In the genomic region with DNA sequence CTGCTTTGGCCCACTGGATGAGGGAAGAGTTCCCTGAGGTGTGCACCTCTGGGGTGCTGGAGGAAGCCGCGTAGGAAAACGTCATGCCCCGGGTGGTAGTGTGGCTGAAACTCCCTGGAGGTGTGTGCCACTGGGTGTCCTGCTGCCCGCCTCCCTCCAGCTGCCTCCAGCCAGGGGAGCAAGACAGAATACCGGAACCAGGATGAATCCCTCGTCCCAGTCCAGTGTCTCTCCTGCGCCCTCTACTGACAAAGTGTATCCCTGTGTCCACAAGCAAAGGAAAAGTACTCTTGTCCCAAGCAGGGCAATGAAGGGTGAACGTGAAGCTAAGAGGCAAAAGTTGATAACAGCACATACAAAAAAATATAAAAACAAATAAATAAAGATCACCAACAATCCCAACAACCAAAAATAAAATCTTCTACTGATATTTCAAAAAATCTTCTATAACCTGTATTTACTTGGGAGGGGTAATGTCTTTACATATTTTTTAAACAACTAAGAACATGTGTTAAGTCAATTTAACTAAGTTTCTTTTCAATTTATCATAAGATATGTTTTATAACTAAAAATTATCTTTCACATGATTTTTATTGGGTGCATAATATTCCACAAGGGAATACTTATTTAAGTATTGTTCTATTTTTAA, we compare ENCODE assay signal across 9 cellular contexts.
DNase-seq lines count a peak whose midpoint lies in the region; ATAC-seq and TF ChIP-seq lines count a peak whose summit lies in the region.
"Had no signal": no experiment of that assay in that cellular context is flagged by ENCODE, and none has a peak within 500 bp of the region (broad histone marks: within the 10 kb centered on the region; RNA-seq: fewer than 3 reads in every experiment).

No MANE protein-coding gene starts in this region.

- H3K4me3 ChIP-seq in SK-N-SH (ENCODE audit: low read depth in 2 of 2, low read length in 1 of 2) (peak overlapping the region in 1 of 2 experiments; percentile 22; a peak in 1 of 4 replicates), epithelial cell of esophagus (ENCODE audit: low read length) (no peak overlapping the region), smooth muscle cell (no peak overlapping the region)
- H3K4me3 ChIP-seq: SK-N-MC had no signal

- CTCF ChIA-PET in SK-N-SH (lab: Yijun Ruan, JAX), result interaction anchor here (1.0 to 1.1 kb wide), 2 partner anchors 132 to 458 kb away, joined by 3 read pairs; no protein-coding TSS in a partner anchor

- H4K20me1 ChIP-seq in SK-N-SH (ENCODE audit: insufficient read depth) (no peaks in the 10 kb centered on the region), smooth muscle cell (ENCODE audit: low read depth) (no peaks in the 10 kb centered on the region)

- H2AFZ ChIP-seq in SK-N-SH (ENCODE audit: low read depth), result no peak overlapping the region
- no peak overlapping the region for H2AFZ ChIP-seq in smooth muscle cell (ENCODE audit: low read depth)

- no peaks in the 10 kb centered on the region for H3K36me3 Mint-ChIP-seq in stimulated activated naive B cell treated with anti-CD40 and anti-IgM and Interleukin-4, amounts not matched to agents 10 μg/mL and 1 μg/mL and 100 μg/mL, for 72 hours
- no peaks in the 10 kb centered on the region for H3K36me3 Mint-ChIP-seq in activated T-cell treated with anti-CD3 and anti-CD28 coated beads, Interleukin-2, amount 50 U/mL, for 4 hours (ENCODE audit: insufficient read depth)

- DNase-seq in SK-N-SH (peak; percentile 32), NCI-H526 treated with DMSO at 0.1 percent for 48 hours (lab: John Stamatoyannopoulos, UW) (peak; percentile 51), epithelial cell of esophagus (ENCODE audit: low read depth) (peak; percentile 74), smooth muscle cell (lab: John Stamatoyannopoulos, UW; ENCODE audit: unreplicated experiment) (no peak)
- no peak for DNase-seq in stimulated activated naive B cell treated with anti-CD40 and anti-IgM and Interleukin-4, amounts not matched to agents 10 μg/mL and 1 μg/mL and 100 μg/mL, for 72 hours
- DNase-seq in stimulated activated CD4-positive, alpha-beta T cell treated with anti-CD3 and anti-CD28 coated beads, Interleukin-2, amount 100 ng/mL, for 48 hours, result no peak
- DNase-seq in activated T-cell treated with anti-CD3 and anti-CD28 coated beads, Interleukin-2, amount 50 U/mL, for 4 hours, result no peak

- H3K27ac Mint-ChIP-seq in stimulated activated naive B cell treated with anti-CD40 and anti-IgM and Interleukin-4, amounts not matched to agents 10 μg/mL and 1 μg/mL and 100 μg/mL, for 72 hours, result no peak overlapping the region

- H3K79me2 ChIP-seq in SK-N-SH (ENCODE audit: insufficient read depth) (no peaks in the 10 kb centered on the region), smooth muscle cell (ENCODE audit: low read depth) (no peaks in the 10 kb centered on the region)

- H3K27me3 ChIP-seq in SK-N-SH (ENCODE audit: insufficient read depth) (no peaks in the 10 kb centered on the region), smooth muscle cell (ENCODE audit: low read depth) (no peaks in the 10 kb centered on the region)

- peak; percentile 31; the same call in 1 of the 2 replicates for TF ChIP-seq RAD21 in SK-N-SH (IDR thresholded peaks at IDR 0.05; ENCODE audit: low read length)

- H3K9ac ChIP-seq in SK-N-SH (no peak overlapping the region), smooth muscle cell (ENCODE audit: low read depth) (no peak overlapping the region)

- 53% methylated on average over 8 of the region's 9 CpGs for WGBS in SK-N-SH (ENCODE audit: low lambda C conversion rate)
- WGBS in smooth muscle cell (ENCODE audit: low lambda C conversion rate), result 72% methylated on average over 9 of the region's 9 CpGs

- H3K4me2 ChIP-seq in SK-N-SH (no peak overlapping the region), smooth muscle cell (no peak overlapping the region)

- no peaks in the 10 kb centered on the region for H3K4me1 Mint-ChIP-seq in stimulated activated naive B cell treated with anti-CD40 and anti-IgM and Interleukin-4, amounts not matched to agents 10 μg/mL and 1 μg/mL and 100 μg/mL, for 72 hours
- H3K4me1 Mint-ChIP-seq in activated T-cell treated with anti-CD3 and anti-CD28 coated beads, Interleukin-2, amount 50 U/mL, for 4 hours (ENCODE audit: low read depth), result no peaks in the 10 kb centered on the region

- H3K9me3 ChIP-seq in SK-N-SH, result no peaks in the 10 kb centered on the region; the same call in 1 of the 2 replicates
- no peaks in the 10 kb centered on the region for H3K9me3 ChIP-seq in smooth muscle cell (replicated peaks; ENCODE audit: low read depth)

- H3K36me3 ChIP-seq in SK-N-SH (replicated peaks in 1 of 2; ENCODE audit: control insufficient read depth in 1 of 2, insufficient read depth in 2 of 2, low read length in 1 of 2) (no peaks in the 10 kb centered on the region), smooth muscle cell (ENCODE audit: low read depth) (no peaks in the 10 kb centered on the region)

- H3K9me3 Mint-ChIP-seq in stimulated activated naive B cell treated with anti-CD40 and anti-IgM and Interleukin-4, amounts not matched to agents 10 μg/mL and 1 μg/mL and 100 μg/mL, for 72 hours, result peaks cover 0 to 3% of the 10 kb centered on the region in 2 donors
- H3K9me3 Mint-ChIP-seq in activated T-cell treated with anti-CD3 and anti-CD28 coated beads, Interleukin-2, amount 50 U/mL, for 4 hours, result peaks cover 5% of the 10 kb centered on the region

- TF ChIP-seq CTCF in SK-N-SH (IDR thresholded peaks at IDR 0.05), result peak; percentile 56
- TF ChIP-seq CTCF in epithelial cell of esophagus (IDR thresholded peaks at IDR 0.05; ENCODE audit: insufficient read depth, low read depth, low read length, missing control alignments), result peak; percentile 86
- TF ChIP-seq CTCF in smooth muscle cell (IDR thresholded peaks at IDR 0.05; ENCODE audit: borderline replicate concordance, insufficient read depth, poor library complexity, severe bottlenecking), result peak; percentile 3

- no peaks in the 10 kb centered on the region for H3F3A ChIP-seq in SK-N-SH (replicated peaks; ENCODE audit: insufficient read depth)
- H3F3A ChIP-seq in smooth muscle cell (ENCODE audit: low read depth), result no peaks in the 10 kb centered on the region

- peaks cover 3 to 5% of the 10 kb centered on the region in 2 experiments; a peak in 1 of 4 replicates for H3K4me1 ChIP-seq in SK-N-SH (ENCODE audit: control insufficient read depth in 1 of 2, insufficient read depth in 2 of 2, low read depth in 1 of 2, low read length in 1 of 2)
- no peaks in the 10 kb centered on the region for H3K4me1 ChIP-seq in smooth muscle cell (ENCODE audit: low read depth)

- H3K27me3 Mint-ChIP-seq in stimulated activated naive B cell treated with anti-CD40 and anti-IgM and Interleukin-4, amounts not matched to agents 10 μg/mL and 1 μg/mL and 100 μg/mL, for 72 hours, result peaks cover 5 to 19% of the 10 kb centered on the region in 2 donors
- H3K27me3 Mint-ChIP-seq in activated T-cell treated with anti-CD3 and anti-CD28 coated beads, Interleukin-2, amount 50 U/mL, for 4 hours (ENCODE audit: low read depth), result no peaks in the 10 kb centered on the region

- H3K27ac ChIP-seq in SK-N-SH (ENCODE audit: low read depth in 2 of 2, low read length in 1 of 2) (no peak overlapping the region), smooth muscle cell (ENCODE audit: low read depth) (no peak overlapping the region)
- H3K27ac ChIP-seq: SK-N-MC had no signal

- no peak for ATAC-seq in SK-N-SH treated with all-trans-retinoic acid at 6 μM for 48 hours
- no peak for ATAC-seq in stimulated activated naive B cell treated with anti-CD40 and anti-IgM and Interleukin-4, amounts not matched to agents 10 μg/mL and 1 μg/mL and 100 μg/mL, for 72 hours (replicated peaks)
- no peak for ATAC-seq in activated T-cell treated with anti-CD3 and anti-CD28 coated beads, Interleukin-2, amount 50 U/mL, for 4 hours

- H3K9me2 ChIP-seq in SK-N-SH, result no peaks in the 10 kb centered on the region

- TF ChIP-seq EP300 in SK-N-SH (IDR thresholded peaks at IDR 0.05; ENCODE audit: borderline replicate concordance in 1 of 2, low read depth in 1 of 2, low read length in 1 of 2), result no peak

- POLR2A ChIA-PET in SK-N-SH (lab: Yijun Ruan, JAX), result no interaction called here

- H3K4me3 Mint-ChIP-seq in stimulated activated naive B cell treated with anti-CD40 and anti-IgM and Interleukin-4, amounts not matched to agents 10 μg/mL and 1 μg/mL and 100 μg/mL, for 72 hours, result no peak overlapping the region
- no peak overlapping the region for H3K4me3 Mint-ChIP-seq in activated T-cell treated with anti-CD3 and anti-CD28 coated beads, Interleukin-2, amount 50 U/mL, for 4 hours

TF ChIP-seq in SK-N-SH treated with all-trans-retinoic acid at 6 μM for 48 hours, 23 proteins besides CTCF, POLR2A, EP300 and RAD21 (continues in another document):
- TF ChIP-seq, protein P1, sequence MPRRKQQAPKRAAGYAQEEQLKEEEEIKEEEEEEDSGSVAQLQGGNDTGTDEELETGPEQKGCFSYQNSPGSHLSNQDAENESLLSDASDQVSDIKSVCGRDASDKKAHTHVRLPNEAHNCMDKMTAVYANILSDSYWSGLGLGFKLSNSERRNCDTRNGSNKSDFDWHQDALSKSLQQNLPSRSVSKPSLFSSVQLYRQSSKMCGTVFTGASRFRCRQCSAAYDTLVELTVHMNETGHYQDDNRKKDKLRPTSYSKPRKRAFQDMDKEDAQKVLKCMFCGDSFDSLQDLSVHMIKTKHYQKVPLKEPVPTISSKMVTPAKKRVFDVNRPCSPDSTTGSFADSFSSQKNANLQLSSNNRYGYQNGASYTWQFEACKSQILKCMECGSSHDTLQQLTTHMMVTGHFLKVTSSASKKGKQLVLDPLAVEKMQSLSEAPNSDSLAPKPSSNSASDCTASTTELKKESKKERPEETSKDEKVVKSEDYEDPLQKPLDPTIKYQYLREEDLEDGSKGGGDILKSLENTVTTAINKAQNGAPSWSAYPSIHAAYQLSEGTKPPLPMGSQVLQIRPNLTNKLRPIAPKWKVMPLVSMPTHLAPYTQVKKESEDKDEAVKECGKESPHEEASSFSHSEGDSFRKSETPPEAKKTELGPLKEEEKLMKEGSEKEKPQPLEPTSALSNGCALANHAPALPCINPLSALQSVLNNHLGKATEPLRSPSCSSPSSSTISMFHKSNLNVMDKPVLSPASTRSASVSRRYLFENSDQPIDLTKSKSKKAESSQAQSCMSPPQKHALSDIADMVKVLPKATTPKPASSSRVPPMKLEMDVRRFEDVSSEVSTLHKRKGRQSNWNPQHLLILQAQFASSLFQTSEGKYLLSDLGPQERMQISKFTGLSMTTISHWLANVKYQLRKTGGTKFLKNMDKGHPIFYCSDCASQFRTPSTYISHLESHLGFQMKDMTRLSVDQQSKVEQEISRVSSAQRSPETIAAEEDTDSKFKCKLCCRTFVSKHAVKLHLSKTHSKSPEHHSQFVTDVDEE (CRISPR knock-in tag; IDR thresholded peaks at IDR 0.05), result no peak
- no peak for TF ChIP-seq CREB5 (CRISPR knock-in tag; IDR thresholded peaks at IDR 0.05; ENCODE audit: low read depth)

Comparison
In these comparisons a context has a peak if more than half of its experiments do, and no peak if none do; other contexts are left out.
1. DNase-seq: peak in SK-N-SH (single experiment), NCI-H526 treated with DMSO at 0.1 percent for 48 hours (single experiment) and epithelial cell of esophagus (single experiment); none in smooth muscle cell (single experiment), stimulated activated naive B cell treated with anti-CD40 and anti-IgM and Interleukin-4, amounts not matched to agents 10 μg/mL and 1 μg/mL and 100 μg/mL, for 72 hours (single experiment), stimulated activated CD4-positive, alpha-beta T cell treated with anti-CD3 and anti-CD28 coated beads, Interleukin-2, amount 100 ng/mL, for 48 hours (0 of 2) and activated T-cell treated with anti-CD3 and anti-CD28 coated beads, Interleukin-2, amount 50 U/mL, for 4 hours (single experiment).
2. CTCF ChIP-seq: peak in every context shown above with its lines; median percentile 86 in epithelial cell of esophagus; 56 in SK-N-SH; 3 in smooth muscle cell.